In genomic region chr3:158105124-158105709, GRCh38 we compare ENCODE assay signal across 9 cellular contexts. TPM values are rescaled to one million over a fixed set of nuclear protein-coding genes. Genes with fewer than 3 reads are reported as not detected.
DNase-seq lines count a peak whose midpoint lies in the region; ATAC-seq and TF ChIP-seq lines count a peak whose summit lies in the region.
"Had no signal": no experiment of that assay in that cellular context is flagged by ENCODE, and none has a peak within 500 bp of the region (broad histone marks: within the 10 kb centered on the region; RNA-seq: fewer than 3 reads in every experiment).

No MANE protein-coding gene starts in this region.

- no peak overlapping the region for H3K27ac Mint-ChIP-seq in T-helper 1 cell treated with Interleukin-12 subunit alpha and Interleukin-12 subunit beta and Interleukin-4 antibody, amounts not matched to agents 30 μg/mL and 1 μg/mL, for 36 hours

- intact Hi-C loops in psoas muscle (cut with DNase I), result loop anchor here in 1 of 2 donors (10.0 kb wide), 1 partner anchor 490 kb away; no protein-coding TSS in a partner anchor

- H3K36me3 Mint-ChIP-seq in T-helper 1 cell treated with Interleukin-12 subunit alpha and Interleukin-12 subunit beta and Interleukin-4 antibody, amounts not matched to agents 30 μg/mL and 1 μg/mL, for 36 hours (ENCODE audit: low read depth), result peaks cover 12% of the 10 kb centered on the region

- ATAC-seq in psoas muscle (no peak), HG03520 (IDR thresholded peaks at IDR 0.05; ENCODE audit: unreplicated experiment) (no peak), HG03378 (IDR thresholded peaks at IDR 0.05; ENCODE audit: unreplicated experiment) (no peak)

- no peak overlapping the region for H3K27ac ChIP-seq in esophagus (ENCODE audit: low read depth in 2 of 2, low read length in 1 of 2)
- H3K27ac ChIP-seq in psoas muscle, result no peak overlapping the region

- H3K9me3 ChIP-seq in esophagus (ENCODE audit: control insufficient read depth in 2 of 2, insufficient read depth in 1 of 2, low read depth in 1 of 2, low read length in 1 of 2) (peaks cover 0 to 2% of the 10 kb centered on the region in 2 donors), psoas muscle (no peaks in the 10 kb centered on the region)

- WGBS in esophagus, 2 donors, result 5% methylated on average over 35 to 39 of the region's 39 CpGs
- 0 to 5% (median 2%) methylated on average over 25 to 39 of the region's 39 CpGs for WGBS in psoas muscle, 3 donors

- H3K4me3 Mint-ChIP-seq in T-helper 1 cell treated with Interleukin-12 subunit alpha and Interleukin-12 subunit beta and Interleukin-4 antibody, amounts not matched to agents 30 μg/mL and 1 μg/mL, for 36 hours, result peak overlapping the region; percentile 31

- H3K4me3 ChIP-seq in esophagus (ENCODE audit: low read depth in 1 of 2, low read length in 2 of 2), result peak overlapping the region; percentile 42 to 69
- H3K4me3 ChIP-seq in psoas muscle, result peak overlapping the region; percentile 60

- H3K9me3 Mint-ChIP-seq in T-helper 1 cell treated with Interleukin-12 subunit alpha and Interleukin-12 subunit beta and Interleukin-4 antibody, amounts not matched to agents 30 μg/mL and 1 μg/mL, for 36 hours, result no peaks in the 10 kb centered on the region

- no peak for TF ChIP-seq CTCF in psoas muscle (IDR thresholded peaks at IDR 0.05)

- no peak for DNase-seq in T-helper 1 cell
- DNase-seq in RPMI7951 (ENCODE audit: low read depth), result peak; percentile 66
- DNase-seq in psoas muscle, result no peak
- no peak for DNase-seq in Kasumi-1 (lab: John Stamatoyannopoulos, UW)

- H3K36me3 ChIP-seq in esophagus (ENCODE audit: control insufficient read depth in 2 of 2, insufficient read depth in 2 of 2, low read length in 1 of 2) (no peaks in the 10 kb centered on the region), psoas muscle (ENCODE audit: insufficient read depth in 1 of 2, low read depth in 1 of 2) (no peaks in the 10 kb centered on the region)

- peaks cover 37% of the 10 kb centered on the region for H3K4me1 Mint-ChIP-seq in T-helper 1 cell treated with Interleukin-12 subunit alpha and Interleukin-12 subunit beta and Interleukin-4 antibody, amounts not matched to agents 30 μg/mL and 1 μg/mL, for 36 hours (ENCODE audit: low read depth)

- peaks cover 9 to 19% of the 10 kb centered on the region in 2 donors for H3K4me1 ChIP-seq in esophagus (ENCODE audit: control insufficient read depth in 2 of 2, insufficient read depth in 2 of 2, low read length in 1 of 2)
- H3K4me1 ChIP-seq in psoas muscle, result peaks cover 7% of the 10 kb centered on the region

- H3K27me3 Mint-ChIP-seq in T-helper 1 cell treated with Interleukin-12 subunit alpha and Interleukin-12 subunit beta and Interleukin-4 antibody, amounts not matched to agents 30 μg/mL and 1 μg/mL, for 36 hours (ENCODE audit: low read depth), result peaks cover 90% of the 10 kb centered on the region

- peaks cover 3 to 27% of the 10 kb centered on the region in 2 donors for H3K27me3 ChIP-seq in esophagus (ENCODE audit: control insufficient read depth in 1 of 2, insufficient read depth in 2 of 2, low read length in 2 of 2)
- peaks cover 13 to 89% (median 45%) of the 10 kb centered on the region in 3 donors for H3K27me3 ChIP-seq in psoas muscle (ENCODE audit: insufficient read depth in 3 of 3, low read length in 2 of 3)

RNA-seq across cellular contexts. Expression of gene SHOX2, which starts 1.0 kb away (rescaled TPM):
- total RNA-seq in RPMI7951 (2014; rRNA removed; shearing (Covaris generic)), result 10.1 and 10.7 TPM in 2 replicates
- polyA plus RNA-seq in esophagus (under 1 TPM; 0.05 to 0.06 TPM), psoas muscle (under 1 TPM; 0.22 to 0.34 (median 0.30) TPM)
- under 1 TPM in 3 of 4 donors, not detected in 1; 0.13 to 0.24 (median 0.20) TPM for total RNA-seq in psoas muscle
- total RNA-seq: temporal lobe had no signal

RNA-seq across cellular contexts. Expression of gene RSRC1, which starts 4.7 kb away (rescaled TPM):
- 65.3 and 83.5 TPM in 2 replicates for total RNA-seq in RPMI7951 (2014; rRNA removed; shearing (Covaris generic))
- polyA plus RNA-seq in esophagus, result 10 to 100 TPM; 10.9 to 12.3 TPM
- total RNA-seq in psoas muscle, result 10 to 100 TPM; 16.1 to 26.3 (median 19.4) TPM
- 10 to 100 TPM; 12.9 to 27.2 (median 19.8) TPM for polyA plus RNA-seq in psoas muscle
